ENCODE assay signal across 1 cellular context in genomic region chrX:71365356-71365875, GRCh38.
A peak's percentile ranks its signal among the peaks of the same experiment; 100 is the strongest.
TF ChIP-seq lines count a peak whose summit lies in the region.

No MANE protein-coding gene starts in this region.

TF ChIP-seq in HepG2, 621 proteins besides CTCF, POLR2A, EP300 and RAD21 (continued from another document):
- TF ChIP-seq, protein P1, sequence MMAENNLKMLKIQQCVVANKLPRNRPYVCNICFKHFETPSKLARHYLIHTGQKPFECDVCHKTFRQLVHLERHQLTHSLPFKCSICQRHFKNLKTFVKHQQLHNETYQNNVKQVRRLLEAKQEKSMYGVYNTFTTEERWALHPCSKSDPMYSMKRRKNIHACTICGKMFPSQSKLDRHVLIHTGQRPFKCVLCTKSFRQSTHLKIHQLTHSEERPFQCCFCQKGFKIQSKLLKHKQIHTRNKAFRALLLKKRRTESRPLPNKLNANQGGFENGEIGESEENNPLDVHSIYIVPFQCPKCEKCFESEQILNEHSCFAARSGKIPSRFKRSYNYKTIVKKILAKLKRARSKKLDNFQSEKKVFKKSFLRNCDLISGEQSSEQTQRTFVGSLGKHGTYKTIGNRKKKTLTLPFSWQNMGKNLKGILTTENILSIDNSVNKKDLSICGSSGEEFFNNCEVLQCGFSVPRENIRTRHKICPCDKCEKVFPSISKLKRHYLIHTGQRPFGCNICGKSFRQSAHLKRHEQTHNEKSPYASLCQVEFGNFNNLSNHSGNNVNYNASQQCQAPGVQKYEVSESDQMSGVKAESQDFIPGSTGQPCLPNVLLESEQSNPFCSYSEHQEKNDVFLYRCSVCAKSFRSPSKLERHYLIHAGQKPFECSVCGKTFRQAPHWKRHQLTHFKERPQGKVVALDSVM (CRISPR knock-in tag; IDR thresholded peaks at IDR 0.05) = peak; percentile 58; the same call in 1 of the 2 replicates
- no peak for TF ChIP-seq JUNB (CRISPR knock-in tag; IDR thresholded peaks at IDR 0.05; ENCODE audit: borderline replicate concordance)
- peak; percentile 9; the same call in 1 of the 2 replicates for TF ChIP-seq POLR2G (IDR thresholded peaks at IDR 0.05; ENCODE audit: low read depth, low read length)
- TF ChIP-seq POLR2AphosphoS5 (IDR thresholded peaks at IDR 0.05; ENCODE audit: low read depth, low read length) = peak; percentile 54
- no peak for TF ChIP-seq ZNF678 (CRISPR knock-in tag; IDR thresholded peaks at IDR 0.05)
- TF ChIP-seq, protein P2, sequence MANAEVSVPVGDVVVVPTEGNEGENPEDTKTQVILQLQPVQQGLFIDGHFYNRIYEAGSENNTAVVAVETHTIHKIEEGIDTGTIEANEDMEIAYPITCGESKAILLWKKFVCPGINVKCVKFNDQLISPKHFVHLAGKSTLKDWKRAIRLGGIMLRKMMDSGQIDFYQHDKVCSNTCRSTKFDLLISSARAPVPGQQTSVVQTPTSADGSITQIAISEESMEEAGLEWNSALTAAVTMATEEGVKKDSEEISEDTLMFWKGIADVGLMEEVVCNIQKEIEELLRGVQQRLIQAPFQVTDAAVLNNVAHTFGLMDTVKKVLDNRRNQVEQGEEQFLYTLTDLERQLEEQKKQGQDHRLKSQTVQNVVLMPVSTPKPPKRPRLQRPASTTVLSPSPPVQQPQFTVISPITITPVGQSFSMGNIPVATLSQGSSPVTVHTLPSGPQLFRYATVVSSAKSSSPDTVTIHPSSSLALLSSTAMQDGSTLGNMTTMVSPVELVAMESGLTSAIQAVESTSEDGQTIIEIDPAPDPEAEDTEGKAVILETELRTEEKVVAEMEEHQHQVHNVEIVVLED (CRISPR knock-in tag; IDR thresholded peaks at IDR 0.05; ENCODE audit: borderline replicate concordance) = peak; percentile 41; the same call in 1 of the 2 replicates
- TF ChIP-seq HDAC1 (CRISPR knock-in tag; IDR thresholded peaks at IDR 0.05) = 0 out of 2 replicates have a peak, but pooled peaks have one; percentile 46
- TF ChIP-seq ELF4 (CRISPR knock-in tag; IDR thresholded peaks at IDR 0.05; ENCODE audit: borderline replicate concordance) = peak; percentile 42; the same call in 1 of the 2 replicates
- peak; percentile 43; the same call in 1 of the 2 replicates for TF ChIP-seq KMT2A (CRISPR knock-in tag; IDR thresholded peaks at IDR 0.05)
- peak; percentile 61 for TF ChIP-seq RBFOX2 (IDR thresholded peaks at IDR 0.05; ENCODE audit: low read depth, low read length)
